ENCODE assay signal across 24 cellular contexts in the genomic region with DNA sequence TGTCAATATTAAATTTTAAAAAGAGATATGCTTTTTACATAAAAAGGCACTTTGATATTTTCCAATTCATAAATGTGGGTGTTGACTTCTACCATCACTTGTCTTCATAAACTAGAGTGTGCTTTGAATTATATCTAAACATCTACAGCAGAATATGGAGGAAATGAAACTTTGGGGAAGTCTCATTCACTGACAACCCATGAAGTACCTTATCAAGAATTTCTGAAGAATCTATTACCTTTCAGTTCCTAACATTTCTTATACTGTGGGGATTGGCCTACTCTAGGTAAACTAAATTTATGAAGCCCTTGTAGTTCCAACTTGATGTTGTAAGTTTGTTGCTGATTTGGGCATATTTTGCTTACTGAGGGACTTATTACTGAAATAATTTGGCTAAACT.
"Had no signal": no experiment of that assay in that cellular context is flagged by ENCODE, and none has a peak within 500 bp of the region (broad histone marks: within the 10 kb centered on the region; RNA-seq: fewer than 3 reads in every experiment).

No MANE protein-coding gene starts in this region.

- FAIRE-seq: urothelium cell line had no signal

- H3K9me3 Mint-ChIP-seq: stimulated activated effector memory CD8-positive, alpha-beta T cell treated with anti-CD3 and anti-CD28 coated beads, Interleukin-12 subunit alpha, Interleukin-12 subunit beta, amount 100 ng/mL, for 72 hours; stimulated activated memory B cell treated with anti-CD40 and anti-IgM and Interleukin-4, amounts not matched to agents 10 μg/mL and 1 μg/mL and 100 μg/mL, for 72 hours had no signal

- ATAC-seq: stimulated activated effector memory CD8-positive, alpha-beta T cell treated with anti-CD3 and anti-CD28 coated beads, Interleukin-12 subunit alpha, Interleukin-12 subunit beta, amount 100 ng/mL, for 72 hours; stimulated activated memory B cell treated with anti-CD40 and anti-IgM and Interleukin-4, amounts not matched to agents 10 μg/mL and 1 μg/mL and 100 μg/mL, for 72 hours; stimulated activated naive CD8-positive, alpha-beta T cell treated with anti-CD3 and anti-CD28 coated beads, Interleukin-15, amount 100 ng/mL, for 72 hours; stimulated activated naive CD8-positive, alpha-beta T cell treated with anti-CD3 and anti-CD28 coated beads, Interleukin-15, Interleukin-2, amounts not matched to agents 100 U/mL and 50 U/mL, for 24 hours; upper lobe of right lung had no signal

- H3K4me3 Mint-ChIP-seq: stimulated activated effector memory CD8-positive, alpha-beta T cell treated with anti-CD3 and anti-CD28 coated beads, Interleukin-12 subunit alpha, Interleukin-12 subunit beta, amount 100 ng/mL, for 72 hours; stimulated activated memory B cell treated with anti-CD40 and anti-IgM and Interleukin-4, amounts not matched to agents 10 μg/mL and 1 μg/mL and 100 μg/mL, for 72 hours; stimulated activated naive CD8-positive, alpha-beta T cell treated with anti-CD3 and anti-CD28 coated beads, Interleukin-15, amount 100 ng/mL, for 72 hours; stimulated activated naive CD8-positive, alpha-beta T cell treated with anti-CD3 and anti-CD28 coated beads, Interleukin-15, Interleukin-2, amounts not matched to agents 100 ng/mL and 50 ng/mL, for 24 hours; type B pancreatic cell had no signal

- DNase-seq: stimulated activated CD4-positive, alpha-beta T cell treated with anti-CD3 and anti-CD28 coated beads, Interleukin-2, amount 100 ng/mL, for 24 hours; stimulated activated CD4-positive, alpha-beta T cell treated with anti-CD3 and anti-CD28 coated beads, Interleukin-2, amount 100 ng/mL, for 48 hours; stimulated activated CD4-positive, alpha-beta T cell treated with anti-CD3 and anti-CD28 coated beads, Interleukin-4, amount 100 ng/mL, for 1 hour; stimulated activated CD4-positive, alpha-beta T cell treated with anti-CD3 and anti-CD28 coated beads, Interleukin-4, amount 100 ng/mL, for 24 hours; stimulated activated CD4-positive, alpha-beta T cell treated with anti-CD3 and anti-CD28 coated beads, Interleukin-4, amount 100 ng/mL, for 4 hours; stimulated activated naive CD4-positive, alpha-beta T cell; stimulated activated naive CD4-positive, alpha-beta T cell treated with Interleukin-2 at 50 U/mL for 16 hours; stimulated activated naive CD8-positive, alpha-beta T cell treated with anti-CD3 and anti-CD28 coated beads, Interleukin-15, amount 100 ng/mL, for 72 hours; stimulated activated naive CD8-positive, alpha-beta T cell treated with anti-CD3 and anti-CD28 coated beads, Interleukin-15, Interleukin-2, amounts not matched to agents 100 U/mL and 50 U/mL, for 24 hours; stomach; substantia nigra; testis; thyroid gland; tibial artery; transverse colon; trophoblast cell; upper lobe of left lung; upper lobe of right lung; uterus had no signal

- H3K27me3 Mint-ChIP-seq: stimulated activated memory B cell treated with anti-CD40 and anti-IgM and Interleukin-4, amounts not matched to agents 10 μg/mL and 1 μg/mL and 100 μg/mL, for 72 hours; stimulated activated naive CD8-positive, alpha-beta T cell treated with anti-CD3 and anti-CD28 coated beads, Interleukin-15, amount 100 ng/mL, for 72 hours; stimulated activated naive CD8-positive, alpha-beta T cell treated with anti-CD3 and anti-CD28 coated beads, Interleukin-15, Interleukin-2, amounts not matched to agents 100 ng/mL and 50 ng/mL, for 24 hours; type B pancreatic cell had no signal

- H3K36me3 Mint-ChIP-seq: stimulated activated effector memory CD8-positive, alpha-beta T cell treated with anti-CD3 and anti-CD28 coated beads, Interleukin-12 subunit alpha, Interleukin-12 subunit beta, amount 100 ng/mL, for 72 hours; type B pancreatic cell had no signal

- H3K27ac Mint-ChIP-seq: stimulated activated effector memory CD8-positive, alpha-beta T cell treated with anti-CD3 and anti-CD28 coated beads, Interleukin-12 subunit alpha, Interleukin-12 subunit beta, amount 100 ng/mL, for 72 hours; stimulated activated naive CD8-positive, alpha-beta T cell treated with anti-CD3 and anti-CD28 coated beads, Interleukin-15, amount 100 ng/mL, for 72 hours; stimulated activated naive CD8-positive, alpha-beta T cell treated with anti-CD3 and anti-CD28 coated beads, Interleukin-15, Interleukin-2, amounts not matched to agents 100 ng/mL and 50 ng/mL, for 24 hours; type B pancreatic cell had no signal
